8 cellular contexts compared by ENCODE assay signal in genomic region chr5:126544087-126544740, GRCh38. TPM values are rescaled to one million over a fixed set of nuclear protein-coding genes. Genes with fewer than 3 reads are reported as not detected.
A peak's percentile ranks its signal among the peaks of the same experiment; 100 is the strongest.
DNase-seq lines count a peak whose midpoint lies in the region; ATAC-seq and TF ChIP-seq lines count a peak whose summit lies in the region.

No MANE protein-coding gene starts in this region.

- H3K27me3 ChIP-seq in Panc1 (ENCODE audit: control insufficient read depth, insufficient read depth, low read length) = no peaks in the 10 kb centered on the region

- no peaks in the 10 kb centered on the region; the same call in 1 of the 2 replicates for H3K36me3 ChIP-seq in Panc1 (ENCODE audit: control insufficient read depth, insufficient read depth, low read length)

- no peak overlapping the region for H3K27ac ChIP-seq in Panc1 (ENCODE audit: low read length)

- H3K4me3 ChIP-seq in Panc1 (ENCODE audit: low read depth in 2 of 2, low read length in 2 of 2) (no peak overlapping the region), astrocyte of the spinal cord (ENCODE audit: low read depth, low read length) (no peak overlapping the region)

- H3K4me1 ChIP-seq in Panc1 (ENCODE audit: control insufficient read depth, insufficient read depth, low read length) = no peaks in the 10 kb centered on the region

- no TSS peak for BruUV-seq in Panc1 (replicated peaks; lab: Mats Ljungman, UMichigan)

- in situ Hi-C loops in Panc1 (cut with HindIII; ENCODE audit: low pct_unique_long_range_greater_than_20kb, low sequenced_read_pairs) = loop anchor here (25.0 kb wide), 1 partner anchor 182 kb away; no protein-coding TSS in a partner anchor
- in situ Hi-C loops in astrocyte of the spinal cord (cut with HindIII; ENCODE audit: low sequenced_read_pairs) = loop anchor here (10.0 kb wide), 1 partner anchor 199 kb away; no protein-coding TSS in a partner anchor

- ATAC-seq in HG03135 (IDR thresholded peaks at IDR 0.05; ENCODE audit: unreplicated experiment) = peak; percentile 68
- peak; percentile 91 for ATAC-seq in Panc1
- ATAC-seq in HG03571 (IDR thresholded peaks at IDR 0.05; ENCODE audit: unreplicated experiment) = no peak

- DNase-seq in EL (peak; percentile 43), GM19240 (ENCODE audit: insufficient read length, low spot score) (peak; percentile 30), Panc1 (ENCODE audit: low read depth, low spot score) (peak; percentile 32), astrocyte of the spinal cord (ENCODE audit: low read depth, low spot score) (no peak), lung microvascular endothelial cell (ENCODE audit: low read depth in 2 of 2) (peak; percentile 60 to 81), pons (ENCODE audit: low spot score) (no peak)

- TF ChIP-seq CTCF in Panc1 (IDR thresholded peaks at IDR 0.05) (peak; percentile 86), astrocyte of the spinal cord (IDR thresholded peaks at IDR 0.05; ENCODE audit: low read depth, low read length) (peak; percentile 76)

- intact Hi-C loops in Panc1 (cut with micrococcal nuclease; ENCODE audit: unreplicated experiment) = loop anchor here (2.0 kb wide), 1 partner anchor 51 kb away; the partner anchor contains the start of gene ALDH7A1

- CTCF ChIA-PET in Panc1 (lab: Charles Lee) = interaction anchor here (0.7 kb wide), 3 partner anchors 46 to 173 kb away, joined by 7 to 12 read pairs (median 11); partner anchors contain the start of gene ALDH7A1

- H3K9me3 ChIP-seq in Panc1 (ENCODE audit: control insufficient read depth, insufficient read depth, low read depth, low read length) = no peaks in the 10 kb centered on the region

- POLR2A ChIA-PET in Panc1 (lab: Charles Lee) = no interaction called here

RNA-seq across cellular contexts. Expression of gene ALDH7A1, which starts 50.8 kb away (rescaled TPM):
- total RNA-seq in Panc1 (2021; ENCODE audit: unreplicated experiment) = 52.9 TPM
- polyA plus RNA-seq in Panc1 (2012; ENCODE audit: insufficient read length) = 60.1 TPM
- 12.5 and 25.1 TPM in 2 replicates for total RNA-seq in lung microvascular endothelial cell

RNA-seq across cellular contexts. Expression of gene PHAX, which starts 56.5 kb away (rescaled TPM):
- total RNA-seq in Panc1 (2021; ENCODE audit: unreplicated experiment) (46.2 TPM), lung microvascular endothelial cell (26.6 and 31.2 TPM in 2 replicates)
- polyA plus RNA-seq in Panc1 (2012; ENCODE audit: insufficient read length) = 55.5 TPM

Comparison
In these comparisons a context has a peak if more than half of its experiments do, and no peak if none do; other contexts are left out.
1. DNase-seq: peak in EL (single experiment), GM19240 (single experiment), Panc1 (single experiment) and lung microvascular endothelial cell (2 of 2); none in astrocyte of the spinal cord (single experiment) and pons (single experiment).